In genomic region chr3:4841225-4841624, GRCh38 we compare ENCODE assay signal across 18 cellular contexts.
DNase-seq lines count a peak whose midpoint lies in the region; ATAC-seq and FAIRE-seq lines count a peak whose summit lies in the region.
"Had no signal": no experiment of that assay in that cellular context is flagged by ENCODE, and none has a peak within 500 bp of the region (broad histone marks: within the 10 kb centered on the region; RNA-seq: fewer than 3 reads in every experiment).

No MANE protein-coding gene starts in this region.

- H3K9me3 ChIP-seq in SJCRH30 (replicated peaks), result no peaks in the 10 kb centered on the region
- H3K9me3 ChIP-seq: thyroid gland had no signal

- peak overlapping the region; percentile 94 for H3K27ac Mint-ChIP-seq in stimulated activated naive CD8-positive, alpha-beta T cell treated with anti-CD3 and anti-CD28 coated beads, Interleukin-15, Interleukin-2, amounts not matched to agents 100 ng/mL and 50 ng/mL, for 24 hours
- peak overlapping the region; percentile 86 for H3K27ac Mint-ChIP-seq in activated CD8-positive, alpha-beta T cell treated with anti-CD3 and anti-CD28 coated beads, Interleukin-2, amount 10 ng/mL, durations not matched to agents 7 days and 5 days
- H3K27ac Mint-ChIP-seq: B cell, H9 had no signal

- DNase-seq in stimulated activated naive CD8-positive, alpha-beta T cell treated with anti-CD3 and anti-CD28 coated beads, Interleukin-15, Interleukin-2, amounts not matched to agents 100 U/mL and 50 U/mL, for 24 hours, result no peak
- no peak for DNase-seq in activated CD8-positive, alpha-beta T cell treated with anti-CD3 and anti-CD28 coated beads, Interleukin-2, amount 10 ng/mL, durations not matched to agents 7 days and 5 days
- DNase-seq in iris pigment epithelial cell (ENCODE audit: low read depth), result peak; percentile 35
- no peak for DNase-seq in urothelium cell line (ENCODE audit: low spot score)
- no peak for DNase-seq in SJCRH30
- no peak for DNase-seq in retina
- no peak for DNase-seq in amygdala (lab: John Stamatoyannopoulos, UW)
- DNase-seq: activated gamma-delta T cell treated with Interleukin-2 at 50 U/mL for 16 hours; DMS53; H9; NCI-H1092 treated with DMSO at 0.1 percent for 48 hours; NCI-H226; stimulated activated CD4-positive, alpha-beta T cell treated with anti-CD3 and anti-CD28 coated beads, Interleukin-4, amount 100 ng/mL, for 4 hours; T-helper 9 cell; thyroid gland had no signal

- peak overlapping the region; percentile 40 for H3K4me3 Mint-ChIP-seq in stimulated activated naive CD8-positive, alpha-beta T cell treated with anti-CD3 and anti-CD28 coated beads, Interleukin-15, Interleukin-2, amounts not matched to agents 100 ng/mL and 50 ng/mL, for 24 hours
- no peak overlapping the region for H3K4me3 Mint-ChIP-seq in activated CD8-positive, alpha-beta T cell treated with anti-CD3 and anti-CD28 coated beads, Interleukin-2, amount 10 ng/mL, durations not matched to agents 7 days and 5 days
- H3K4me3 Mint-ChIP-seq: B cell, H9 had no signal

- CTCF ChIA-PET in activated CD8-positive, alpha-beta T cell treated with anti-CD3 and anti-CD28 coated beads, Interleukin-2, amount 10 ng/mL, durations not matched to agents 7 days and 5 days (lab: Charles Lee), result interaction anchor here (0.7 to 1.8 kb wide), 18 partner anchors 8 to 186 kb away, joined by 3 to 13 read pairs (median 6); no protein-coding TSS in a partner anchor

- POLR2A ChIA-PET in activated CD8-positive, alpha-beta T cell treated with anti-CD3 and anti-CD28 coated beads, Interleukin-2, amount 10 ng/mL, durations not matched to agents 7 days and 5 days (lab: Charles Lee), result interaction anchor here (0.6 to 21.8 kb wide), 7 partner anchors 9 to 140 kb away, joined by 3 to 737 read pairs (median 13); partner anchors contain the start of gene BHLHE40

- H3K4me3 ChIP-seq in SJCRH30, result no peak overlapping the region
- H3K4me3 ChIP-seq: thyroid gland had no signal

- H3K4me1 ChIP-seq in SJCRH30, result no peaks in the 10 kb centered on the region

- no peaks in the 10 kb centered on the region for H3K27me3 ChIP-seq in SJCRH30
- H3K27me3 ChIP-seq: thyroid gland had no signal

- H3K36me3 ChIP-seq in SJCRH30, result no peaks in the 10 kb centered on the region

- peak; percentile 55 for FAIRE-seq in urothelium cell line (lab: Jason Lieb, UNC)

- ATAC-seq in stimulated activated naive CD8-positive, alpha-beta T cell treated with anti-CD3 and anti-CD28 coated beads, Interleukin-15, Interleukin-2, amounts not matched to agents 100 U/mL and 50 U/mL, for 24 hours, result no peak
- ATAC-seq in activated CD8-positive, alpha-beta T cell treated with anti-CD3 and anti-CD28 coated beads, Interleukin-2, amount 10 ng/mL, durations not matched to agents 7 days and 5 days, result no peak
- ATAC-seq: left lobe of liver had no signal

- H3K36me3 Mint-ChIP-seq in stimulated activated naive CD8-positive, alpha-beta T cell treated with anti-CD3 and anti-CD28 coated beads, Interleukin-15, Interleukin-2, amounts not matched to agents 100 ng/mL and 50 ng/mL, for 24 hours (ENCODE audit: low read depth), result peaks cover 87% of the 10 kb centered on the region
- H3K36me3 Mint-ChIP-seq in activated CD8-positive, alpha-beta T cell treated with anti-CD3 and anti-CD28 coated beads, Interleukin-2, amount 10 ng/mL, durations not matched to agents 7 days and 5 days (ENCODE audit: low read depth), result peaks cover 76% of the 10 kb centered on the region

- H3K27ac ChIP-seq in SJCRH30, result no peak overlapping the region
- H3K27ac ChIP-seq: thyroid gland had no signal

- H3K9me3 Mint-ChIP-seq in stimulated activated naive CD8-positive, alpha-beta T cell treated with anti-CD3 and anti-CD28 coated beads, Interleukin-15, Interleukin-2, amounts not matched to agents 100 ng/mL and 50 ng/mL, for 24 hours, result peaks cover 2% of the 10 kb centered on the region
- peaks cover 4% of the 10 kb centered on the region for H3K9me3 Mint-ChIP-seq in activated CD8-positive, alpha-beta T cell treated with anti-CD3 and anti-CD28 coated beads, Interleukin-2, amount 10 ng/mL, durations not matched to agents 7 days and 5 days (ENCODE audit: insufficient read depth)
- H3K9me3 Mint-ChIP-seq: H9 had no signal

- no peaks in the 10 kb centered on the region for H3K27me3 Mint-ChIP-seq in stimulated activated naive CD8-positive, alpha-beta T cell treated with anti-CD3 and anti-CD28 coated beads, Interleukin-15, Interleukin-2, amounts not matched to agents 100 ng/mL and 50 ng/mL, for 24 hours
- H3K27me3 Mint-ChIP-seq in activated CD8-positive, alpha-beta T cell treated with anti-CD3 and anti-CD28 coated beads, Interleukin-2, amount 10 ng/mL, durations not matched to agents 7 days and 5 days (ENCODE audit: low read depth), result no peaks in the 10 kb centered on the region
- H3K27me3 Mint-ChIP-seq: B cell had no signal

- H3K4me1 Mint-ChIP-seq in stimulated activated naive CD8-positive, alpha-beta T cell treated with anti-CD3 and anti-CD28 coated beads, Interleukin-15, Interleukin-2, amounts not matched to agents 100 ng/mL and 50 ng/mL, for 24 hours (ENCODE audit: low read depth), result peaks cover 98% of the 10 kb centered on the region
- H3K4me1 Mint-ChIP-seq in activated CD8-positive, alpha-beta T cell treated with anti-CD3 and anti-CD28 coated beads, Interleukin-2, amount 10 ng/mL, durations not matched to agents 7 days and 5 days (ENCODE audit: low read depth), result peaks cover 93% of the 10 kb centered on the region
